In genomic region chr16:515175-515962, GRCh38 we compare ENCODE assay signal across 26 cellular contexts. TPM values are rescaled to one million over a fixed set of nuclear protein-coding genes. Genes with fewer than 3 reads are reported as not detected.
"Had no signal": no experiment of that assay in that cellular context is flagged by ENCODE, and none has a peak within 500 bp of the region (broad histone marks: within the 10 kb centered on the region; RNA-seq: fewer than 3 reads in every experiment).

No MANE protein-coding gene starts in this region.

- H3K4me3 ChIP-seq: breast epithelium, gastrocnemius medialis, ovary, prostate gland, smooth muscle cell, stomach, tibial nerve had no signal

- H3K4me2 ChIP-seq: smooth muscle cell had no signal

- H3K9me3 ChIP-seq: breast epithelium, gastrocnemius medialis, neutrophil, ovary, prostate gland, stomach, tibial nerve had no signal

- H3K27ac ChIP-seq: breast epithelium, gastrocnemius medialis, neutrophil, prostate gland, stomach, tibial nerve had no signal

- H3K4me1 ChIP-seq: breast epithelium, prostate gland, stomach, tibial nerve had no signal

- H3K27me3 ChIP-seq: breast epithelium, gastrocnemius medialis, neutrophil, ovary, stomach, tibial nerve had no signal

- DNase-seq: activated CD4-positive, alpha-beta T cell treated with anti-CD3 and anti-CD28 coated beads for 4 hours; activated CD4-positive, alpha-beta T cell treated with anti-CD3 and anti-CD28 coated beads, Interleukin-2, amount 50 U/mL, for 4 hours; activated CD4-positive, CD25-positive, alpha-beta regulatory T cell; activated naive CD4-positive, alpha-beta T cell; activated T-cell treated with anti-CD3 and anti-CD28 coated beads for 4 hours; activated T-cell treated with anti-CD3 and anti-CD28 coated beads, Interleukin-2, amount 50 U/mL, for 72 hours; effector CD8-positive, alpha-beta T cell; gastrocnemius medialis; glutamatergic neuron; islet precursor cell; left cardiac atrium; left ventricle myocardium superior; mammary epithelial cell; stimulated activated CD4-positive, alpha-beta T cell treated with anti-CD3 and anti-CD28 coated beads, Interleukin-1b, Interleukin-23, amount 100 ng/mL, for 48 hours; stimulated activated naive B cell treated with anti-CD40 and anti-IgM and Interleukin-4, amounts not matched to agents 10 μg/mL and 1 μg/mL and 100 μg/mL, for 72 hours; stomach had no signal

- H3K36me3 ChIP-seq: breast epithelium, ovary, prostate gland had no signal

RNA-seq across cellular contexts. Expression of gene PRR35, which starts 44.8 kb away (rescaled TPM):
- total RNA-seq: activated naive CD4-positive, alpha-beta T cell treated with anti-CD3 and anti-CD28 coated beads, Interleukin-2, amount 50 U/mL, for 72 hours; breast epithelium; gastrocnemius medialis; left cardiac atrium; left ventricle myocardium superior; mammary epithelial cell; mucosa of gallbladder; ovary; smooth muscle cell; stomach; T-helper 1 cell treated with Interleukin-12 subunit alpha and Interleukin-12 subunit beta and Interleukin-4 antibody, amounts not matched to agents 30 ng/mL and 1 ng/mL, for 36 hours; tibial nerve; urinary bladder had no signal
- polyA plus RNA-seq: mammary epithelial cell, ovary, smooth muscle cell, stomach, urinary bladder had no signal
